Comparison of ENCODE assay signal across 25 cellular contexts in the genomic region with DNA sequence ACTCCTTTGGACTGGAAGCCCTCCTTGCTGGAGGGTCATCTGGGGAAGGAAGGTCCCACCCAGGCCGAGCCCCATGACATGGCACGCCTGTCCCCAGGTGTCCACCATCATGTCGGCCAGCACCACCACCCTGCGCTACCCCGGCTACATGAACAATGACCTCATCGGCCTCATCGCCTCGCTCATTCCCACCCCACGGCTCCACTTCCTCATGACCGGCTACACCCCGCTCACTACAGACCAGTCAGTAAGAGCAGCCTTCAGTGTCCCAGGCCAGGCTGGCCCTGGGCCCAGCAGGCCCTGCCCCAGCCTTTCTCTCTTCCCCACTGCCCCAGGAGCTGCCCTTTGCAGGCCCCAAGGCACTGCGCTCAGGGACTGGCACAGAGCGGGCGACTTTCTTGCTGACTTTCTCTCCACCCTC. TPM values are rescaled to one million over a fixed set of nuclear protein-coding genes. Genes with fewer than 3 reads are reported as not detected.
DNase-seq lines count a peak whose midpoint lies in the region; FAIRE-seq and TF ChIP-seq lines count a peak whose summit lies in the region.
"Had no signal": no experiment of that assay in that cellular context is flagged by ENCODE, and none has a peak within 500 bp of the region (broad histone marks: within the 10 kb centered on the region; RNA-seq: fewer than 3 reads in every experiment).

No MANE protein-coding gene starts in this region.

- no peak overlapping the region for H2BK5ac ChIP-seq in neuronal stem cell (ENCODE audit: low read length)

- H3K4me3 ChIP-seq in osteoblast (ENCODE audit: insufficient read depth, low read length), result no peak overlapping the region
- H3K4me3 ChIP-seq in tibial artery, result no peak overlapping the region
- H3K4me3 ChIP-seq in neuronal stem cell (ENCODE audit: low read length in 2 of 2), result no peak overlapping the region
- H3K4me3 ChIP-seq: A549, BLaER1 had no signal

- no peak overlapping the region for H3K23ac ChIP-seq in neuronal stem cell (ENCODE audit: low read depth, low read length, poor library complexity)

- H3K27ac ChIP-seq in osteoblast (ENCODE audit: low read depth, low read length) (no peak overlapping the region), tibial artery (peak overlapping the region; percentile 75 to 78), neuronal stem cell (replicated peaks; ENCODE audit: low read length) (no peak overlapping the region)
- H3K27ac ChIP-seq: A549, BLaER1 had no signal

- WGBS in neuronal stem cell (ENCODE audit: extremely low coverage in 2 of 2, insufficient read length in 2 of 2, insufficient replicate concordance in 1 of 2), 2 donors, result no CpG with 5 or more reads among the region's 14 CpGs

- H3K9me3 Mint-ChIP-seq in chondrocyte (ENCODE audit: low read depth), result no peaks in the 10 kb centered on the region
- H3K9me3 Mint-ChIP-seq: CD8-positive, alpha-beta T cell had no signal

- H2BK15ac ChIP-seq in neuronal stem cell (ENCODE audit: low read length), result no peak overlapping the region

- H3K27ac Mint-ChIP-seq in chondrocyte (ENCODE audit: unreplicated experiment), result peak overlapping the region; percentile 61
- H3K27ac Mint-ChIP-seq: CD8-positive, alpha-beta T cell had no signal

- intact Hi-C loops in tibial artery (cut with DNase I; ENCODE audit: low total_unique reads), result no loop called here

- no peak overlapping the region for H3K14ac ChIP-seq in neuronal stem cell (ENCODE audit: low read length)

- no peak for DNase-seq in HTR-8/SVneo (ENCODE audit: insufficient read length, low spot score)
- DNase-seq in chondrocyte (ENCODE audit: low spot score), result no peak
- peak; percentile 22 for DNase-seq in osteoblast (ENCODE audit: insufficient read length, low spot score, missing footprints)
- no peak for DNase-seq in tibial artery
- no peak for DNase-seq in stimulated activated CD4-positive, alpha-beta T cell treated with anti-CD3 and anti-CD28 coated beads, Interleukin-2, amount 100 ng/mL, for 48 hours
- DNase-seq in cortex of kidney (lab: John Stamatoyannopoulos, UW), result no peak
- no peak for DNase-seq in neuronal stem cell (ENCODE audit: low spot score)
- DNase-seq in kidney glomerular epithelial cell (lab: John Stamatoyannopoulos, UW), result no peak
- DNase-seq: Calu3; CD8-positive, alpha-beta T cell; DMS53; EL; KBM-7; NCI-H1105 treated with DMSO at 0.1 percent for 48 hours; NCI-H1694; NCI-H2107; NCI-H2227 treated with DMSO at 0.1 percent for 48 hours; NCI-H524; NCI-H82; OCI-M1; SIG-M5 had no signal

- H3K4me3 Mint-ChIP-seq in chondrocyte (ENCODE audit: unreplicated experiment), result no peak overlapping the region
- H3K4me3 Mint-ChIP-seq: CD8-positive, alpha-beta T cell had no signal

- peaks cover 9% of the 10 kb centered on the region for H4K20me1 ChIP-seq in osteoblast (ENCODE audit: insufficient read depth, low read length)

- H3K79me2 ChIP-seq in osteoblast (ENCODE audit: insufficient read depth, low read length), result peaks cover 9% of the 10 kb centered on the region

- H3K27me3 ChIP-seq in osteoblast (ENCODE audit: insufficient read depth, low read length) (no peaks in the 10 kb centered on the region), tibial artery (no peaks in the 10 kb centered on the region), neuronal stem cell (ENCODE audit: control insufficient read depth in 3 of 3, insufficient read depth in 3 of 3, low read depth in 1 of 3, low read length in 3 of 3) (peaks cover 0 to 3% (median 0%) of the 10 kb centered on the region in 3 experiments)

- H3K4me2 ChIP-seq in osteoblast (ENCODE audit: insufficient read depth, low read length), result no peak overlapping the region
- no peak overlapping the region for H3K4me2 ChIP-seq in neuronal stem cell (ENCODE audit: insufficient read depth, low read length, poor library complexity, severe bottlenecking)
- H3K4me2 ChIP-seq: A549, BLaER1 had no signal

- H2AFZ ChIP-seq in osteoblast (ENCODE audit: low read length) (no peak overlapping the region), neuronal stem cell (ENCODE audit: low read length) (no peak overlapping the region)

- H2BK120ac ChIP-seq in neuronal stem cell (ENCODE audit: low read depth, low read length), result no peak overlapping the region

- H3K4ac ChIP-seq in neuronal stem cell (ENCODE audit: low read length), result no peak overlapping the region

- H3K9ac ChIP-seq in neuronal stem cell (ENCODE audit: low read depth, low read length, poor library complexity), result no peak overlapping the region
- H3K9ac ChIP-seq: BLaER1 had no signal

- H2BK12ac ChIP-seq in neuronal stem cell (ENCODE audit: low read length), result no peak overlapping the region

- H3K18ac ChIP-seq in neuronal stem cell (ENCODE audit: low read length), result no peak overlapping the region

- no peaks in the 10 kb centered on the region for H3K27me3 Mint-ChIP-seq in chondrocyte (ENCODE audit: low read depth)

- no peaks in the 10 kb centered on the region for H3K9me3 ChIP-seq in osteoblast (ENCODE audit: low read depth, low read length)
- H3K9me3 ChIP-seq in tibial artery, result no peaks in the 10 kb centered on the region
- no peaks in the 10 kb centered on the region for H3K9me3 ChIP-seq in neuronal stem cell (replicated peaks in 1 of 2; ENCODE audit: control insufficient read depth in 2 of 2, insufficient read depth in 1 of 2, low read depth in 1 of 2, low read length in 2 of 2)
- H3K9me3 ChIP-seq: A549, BLaER1 had no signal

- peaks cover 32% of the 10 kb centered on the region for H3K4me1 Mint-ChIP-seq in chondrocyte (ENCODE audit: low read depth)

- peaks cover 24% of the 10 kb centered on the region for H3K36me3 Mint-ChIP-seq in chondrocyte (ENCODE audit: low read depth)

- H4K8ac ChIP-seq in neuronal stem cell (ENCODE audit: low read depth, low read length), result no peak overlapping the region

- peaks cover 3% of the 10 kb centered on the region for H3K79me1 ChIP-seq in neuronal stem cell (ENCODE audit: low read depth, low read length)

- no peak overlapping the region for H4K91ac ChIP-seq in neuronal stem cell (ENCODE audit: low read depth, low read length, poor library complexity)

- peak; percentile 84 for FAIRE-seq in HTR-8/SVneo (lab: Jason Lieb, UNC)
- FAIRE-seq: A549, GM12891, H1 had no signal

- H3K36me3 ChIP-seq in osteoblast (ENCODE audit: insufficient read depth, low read length) (peaks cover 63% of the 10 kb centered on the region), tibial artery (peaks cover 22 to 76% (median 55%) of the 10 kb centered on the region in 3 donors), neuronal stem cell (replicated peaks in 1 of 2; ENCODE audit: control insufficient read depth in 2 of 2, insufficient read depth in 2 of 2, low read length in 2 of 2) (peaks cover 10 to 77% of the 10 kb centered on the region in 2 donors)

- H3K4me1 ChIP-seq in osteoblast (ENCODE audit: insufficient read depth, low read length), result peaks cover 22% of the 10 kb centered on the region
- peaks cover 0 to 74% (median 54%) of the 10 kb centered on the region in 4 donors for H3K4me1 ChIP-seq in tibial artery
- peaks cover 0 to 10% of the 10 kb centered on the region in 2 donors for H3K4me1 ChIP-seq in neuronal stem cell (ENCODE audit: control insufficient read depth in 2 of 2, insufficient read depth in 1 of 2, low read depth in 1 of 2, low read length in 2 of 2)

- H2AK5ac ChIP-seq in neuronal stem cell (ENCODE audit: low read depth, low read length), result no peak overlapping the region

- TF ChIP-seq CTCF in chondrocyte (IDR thresholded peaks at IDR 0.05) (no peak), osteoblast (IDR thresholded peaks at IDR 0.05; ENCODE audit: extremely low read depth, low read depth, low read length) (no peak), tibial artery (IDR thresholded peaks at IDR 0.05) (no peak)

RNA-seq across cellular contexts. Expression of gene TUBG2, which starts 6.5 kb away (rescaled TPM):
- 26.2 to 36.5 TPM (median 29.2 TPM) in 3 replicates for total RNA-seq in chondrocyte
- 13.8 TPM in 2 replicates for total RNA-seq in osteoblast
- polyA plus RNA-seq in neuronal stem cell (2013, experiment 1 of 2), result 19.4 TPM
- 19.8 TPM for polyA plus RNA-seq in neuronal stem cell (2013, experiment 2 of 2)

RNA-seq across cellular contexts. Expression of gene PLEKHH3, which starts 11.2 kb away (rescaled TPM):
- total RNA-seq in chondrocyte (23.7 to 41.5 TPM (median 38.7 TPM) in 3 replicates), osteoblast (14.7 and 19.9 TPM in 2 replicates)
- polyA plus RNA-seq in neuronal stem cell (2013, experiment 1 of 2), result 17.1 TPM
- polyA plus RNA-seq in neuronal stem cell (2013, experiment 2 of 2), result 17.9 TPM

RNA-seq across cellular contexts. Expression of gene CCR10, which starts 16.1 kb away (rescaled TPM):
- total RNA-seq in chondrocyte, result 1.2 to 1.8 TPM (median 1.6 TPM) in 3 replicates
- total RNA-seq in osteoblast, result 0.59 and 2.2 TPM in 2 replicates
- 1.9 TPM for polyA plus RNA-seq in neuronal stem cell (2013, experiment 1 of 2)
- polyA plus RNA-seq in neuronal stem cell (2013, experiment 2 of 2), result 1.8 TPM

RNA-seq across cellular contexts. Expression of gene CNTNAP1, which starts 16.7 kb away (rescaled TPM):
- total RNA-seq in chondrocyte, result 22.8 to 43.6 TPM (median 42.1 TPM) in 3 replicates
- total RNA-seq in osteoblast, result 18.6 and 19.2 TPM in 2 replicates
- polyA plus RNA-seq in neuronal stem cell (2013, experiment 1 of 2), result 6.1 TPM
- 5.9 TPM for polyA plus RNA-seq in neuronal stem cell (2013, experiment 2 of 2)

RNA-seq across cellular contexts. Expression of gene TUBG1, which starts 56.1 kb away (rescaled TPM):
- total RNA-seq in chondrocyte (41.1 to 70.4 TPM (median 41.6 TPM) in 3 replicates), osteoblast (19.2 and 20.3 TPM in 2 replicates)
- 89.3 TPM for polyA plus RNA-seq in neuronal stem cell (2013, experiment 1 of 2)
- polyA plus RNA-seq in neuronal stem cell (2013, experiment 2 of 2), result 88.4 TPM

Comparison
In these comparisons a context has a peak if more than half of its experiments do, and no peak if none do; other contexts are left out.
1. H3K27ac ChIP-seq: peak in tibial artery (2 of 2); none in osteoblast (single experiment) and neuronal stem cell (single experiment).